In the genomic region with DNA sequence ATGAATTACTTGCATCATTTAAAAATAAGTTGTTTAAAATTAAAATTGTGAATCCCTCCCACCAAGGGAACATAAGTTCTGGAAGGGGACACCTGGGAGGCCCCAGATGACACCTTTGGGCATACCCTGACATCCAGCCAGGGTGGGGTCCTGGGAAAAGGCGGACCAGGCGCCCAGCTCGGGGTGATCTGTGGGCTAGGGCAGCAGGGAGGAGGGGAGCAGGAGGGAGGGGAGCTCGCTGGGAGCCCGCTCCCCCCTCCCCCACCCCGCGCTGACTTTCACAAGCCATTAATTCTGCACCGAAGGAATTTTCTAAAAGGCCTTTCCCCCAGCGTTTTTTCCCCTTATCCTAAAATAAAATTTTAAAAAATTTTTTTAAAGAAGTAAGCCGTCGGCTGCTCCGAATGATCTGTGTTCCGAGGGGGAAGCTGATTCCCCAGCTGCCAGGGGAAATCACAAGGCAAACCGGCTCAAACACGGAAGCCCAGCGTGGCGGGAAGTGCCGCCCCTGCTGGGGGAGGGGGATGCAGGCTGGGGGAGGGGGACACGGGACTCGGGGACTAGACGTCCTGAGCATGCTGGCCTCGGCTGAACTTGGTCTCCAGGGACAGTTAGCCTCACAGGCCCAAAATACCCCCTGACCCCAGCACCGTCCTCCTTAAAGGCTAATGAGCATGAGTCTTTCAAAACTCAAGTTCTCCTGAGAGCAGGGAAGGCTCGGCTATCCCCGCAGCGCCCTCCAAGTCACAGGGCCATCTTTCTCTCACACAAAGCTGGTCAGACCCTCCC, we compare ENCODE assay signal across 1 cellular context.
TF ChIP-seq lines count a peak whose summit lies in the region.

No MANE protein-coding gene starts in this region.

TF ChIP-seq in HepG2, 621 proteins besides CTCF, POLR2A, EP300 and RAD21:
- TF ChIP-seq SMAD1 (CRISPR knock-in tag; IDR thresholded peaks at IDR 0.05; ENCODE audit: borderline replicate concordance, low read depth) (no peak), ZNF414 (CRISPR knock-in tag; IDR thresholded peaks at IDR 0.05) (no peak), FOXK1 (CRISPR knock-in tag; IDR thresholded peaks at IDR 0.05; ENCODE audit: borderline replicate concordance, low read depth) (no peak), EZH2 (conservative IDR thresholded peaks at IDR 0.05; ENCODE audit: low read depth, low read length) (no peak), RFX5 (IDR thresholded peaks at IDR 0.05; ENCODE audit: low read depth, low read length) (no peak), MTF2 (CRISPR knock-in tag; IDR thresholded peaks at IDR 0.05; ENCODE audit: borderline replicate concordance) (no peak), MLX (CRISPR knock-in tag; IDR thresholded peaks at IDR 0.05) (no peak), HMG20B (CRISPR knock-in tag; conservative IDR thresholded peaks at IDR 0.05) (no peak), RXRA (CRISPR knock-in tag; IDR thresholded peaks at IDR 0.05) (no peak), ZNF17 (CRISPR knock-in tag; IDR thresholded peaks at IDR 0.05) (no peak), TCF7 (IDR thresholded peaks at IDR 0.05; ENCODE audit: low read depth) (no peak), ATAD3A (CRISPR knock-in tag; IDR thresholded peaks at IDR 0.05) (no peak), GATA4 (IDR thresholded peaks at IDR 0.05; ENCODE audit: borderline replicate concordance, low read depth) (no peak)
- TF ChIP-seq, protein P1, sequence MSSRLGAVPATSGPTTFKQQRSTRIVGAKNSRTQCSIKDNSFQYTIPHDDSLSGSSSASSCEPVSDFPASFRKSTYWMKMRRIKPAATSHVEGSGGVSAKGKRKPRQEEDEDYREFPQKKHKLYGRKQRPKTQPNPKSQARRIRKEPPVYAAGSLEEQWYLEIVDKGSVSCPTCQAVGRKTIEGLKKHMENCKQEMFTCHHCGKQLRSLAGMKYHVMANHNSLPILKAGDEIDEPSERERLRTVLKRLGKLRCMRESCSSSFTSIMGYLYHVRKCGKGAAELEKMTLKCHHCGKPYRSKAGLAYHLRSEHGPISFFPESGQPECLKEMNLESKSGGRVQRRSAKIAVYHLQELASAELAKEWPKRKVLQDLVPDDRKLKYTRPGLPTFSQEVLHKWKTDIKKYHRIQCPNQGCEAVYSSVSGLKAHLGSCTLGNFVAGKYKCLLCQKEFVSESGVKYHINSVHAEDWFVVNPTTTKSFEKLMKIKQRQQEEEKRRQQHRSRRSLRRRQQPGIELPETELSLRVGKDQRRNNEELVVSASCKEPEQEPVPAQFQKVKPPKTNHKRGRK (CRISPR knock-in tag; IDR thresholded peaks at IDR 0.05): no peak
- TF ChIP-seq, protein P2, sequence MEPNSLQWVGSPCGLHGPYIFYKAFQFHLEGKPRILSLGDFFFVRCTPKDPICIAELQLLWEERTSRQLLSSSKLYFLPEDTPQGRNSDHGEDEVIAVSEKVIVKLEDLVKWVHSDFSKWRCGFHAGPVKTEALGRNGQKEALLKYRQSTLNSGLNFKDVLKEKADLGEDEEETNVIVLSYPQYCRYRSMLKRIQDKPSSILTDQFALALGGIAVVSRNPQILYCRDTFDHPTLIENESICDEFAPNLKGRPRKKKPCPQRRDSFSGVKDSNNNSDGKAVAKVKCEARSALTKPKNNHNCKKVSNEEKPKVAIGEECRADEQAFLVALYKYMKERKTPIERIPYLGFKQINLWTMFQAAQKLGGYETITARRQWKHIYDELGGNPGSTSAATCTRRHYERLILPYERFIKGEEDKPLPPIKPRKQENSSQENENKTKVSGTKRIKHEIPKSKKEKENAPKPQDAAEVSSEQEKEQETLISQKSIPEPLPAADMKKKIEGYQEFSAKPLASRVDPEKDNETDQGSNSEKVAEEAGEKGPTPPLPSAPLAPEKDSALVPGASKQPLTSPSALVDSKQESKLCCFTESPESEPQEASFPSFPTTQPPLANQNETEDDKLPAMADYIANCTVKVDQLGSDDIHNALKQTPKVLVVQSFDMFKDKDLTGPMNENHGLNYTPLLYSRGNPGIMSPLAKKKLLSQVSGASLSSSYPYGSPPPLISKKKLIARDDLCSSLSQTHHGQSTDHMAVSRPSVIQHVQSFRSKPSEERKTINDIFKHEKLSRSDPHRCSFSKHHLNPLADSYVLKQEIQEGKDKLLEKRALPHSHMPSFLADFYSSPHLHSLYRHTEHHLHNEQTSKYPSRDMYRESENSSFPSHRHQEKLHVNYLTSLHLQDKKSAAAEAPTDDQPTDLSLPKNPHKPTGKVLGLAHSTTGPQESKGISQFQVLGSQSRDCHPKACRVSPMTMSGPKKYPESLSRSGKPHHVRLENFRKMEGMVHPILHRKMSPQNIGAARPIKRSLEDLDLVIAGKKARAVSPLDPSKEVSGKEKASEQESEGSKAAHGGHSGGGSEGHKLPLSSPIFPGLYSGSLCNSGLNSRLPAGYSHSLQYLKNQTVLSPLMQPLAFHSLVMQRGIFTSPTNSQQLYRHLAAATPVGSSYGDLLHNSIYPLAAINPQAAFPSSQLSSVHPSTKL (CRISPR knock-in tag; IDR thresholded peaks at IDR 0.05): no peak
